ENCODE assay signal across 8 cellular contexts in genomic region chr16:72400257-72401078, GRCh38.
DNase-seq lines count a peak whose midpoint lies in the region; ATAC-seq and TF ChIP-seq lines count a peak whose summit lies in the region.

No MANE protein-coding gene starts in this region.

- intact Hi-C loops in heart left ventricle (cut with DNase I) = loop anchor here in 4 of 10 donors (5.0 to 10.0 kb wide), 2 partner anchors 1474 to 1477 kb away; no protein-coding TSS in a partner anchor
- intact Hi-C loops in cardiac septum (cut with DNase I) = no loop called here

- H3K4me3 Mint-ChIP-seq in immature natural killer cell = no peak overlapping the region

- H3K4me1 ChIP-seq in heart left ventricle = no peaks in the 10 kb centered on the region

- H3K9me3 Mint-ChIP-seq in immature natural killer cell = no peaks in the 10 kb centered on the region

- ATAC-seq in heart left ventricle = peak in 2 of 4 donors; percentile 34 to 60
- ATAC-seq in HG02884 (IDR thresholded peaks at IDR 0.05; ENCODE audit: unreplicated experiment) = peak; percentile 59
- ATAC-seq in GM19023 (IDR thresholded peaks at IDR 0.05; ENCODE audit: unreplicated experiment) = no peak

- no peaks in the 10 kb centered on the region for H3K9me3 ChIP-seq in heart left ventricle

- peak; percentile 43 to 73 (median 65) for TF ChIP-seq CTCF in heart left ventricle (IDR thresholded peaks at IDR 0.05)

- no peak overlapping the region for H3K27ac ChIP-seq in heart left ventricle

- no peaks in the 10 kb centered on the region for H3K36me3 Mint-ChIP-seq in immature natural killer cell

- no peak overlapping the region for H3K4me3 ChIP-seq in heart left ventricle

- H3K4me1 Mint-ChIP-seq in immature natural killer cell = no peaks in the 10 kb centered on the region

- TF ChIP-seq POLR2A in heart left ventricle (IDR thresholded peaks at IDR 0.05) = no peak

- H3K36me3 ChIP-seq in heart left ventricle = no peaks in the 10 kb centered on the region

- H3K27ac Mint-ChIP-seq in immature natural killer cell = no peak overlapping the region

- 34 to 40% (median 38%) methylated on average over 6 of the region's 6 CpGs for WGBS in heart left ventricle, 4 donors

- no peaks in the 10 kb centered on the region for H3K27me3 ChIP-seq in heart left ventricle

- no peaks in the 10 kb centered on the region for H3K27me3 Mint-ChIP-seq in immature natural killer cell (ENCODE audit: low read depth in 3 of 3)

- peak in 1 of 5 donors; percentile 19 for DNase-seq in heart left ventricle
- DNase-seq in cardiac septum (ENCODE audit: low spot score) = no peak
- DNase-seq in NCI-H748 treated with DMSO at 0.1 percent for 48 hours (lab: John Stamatoyannopoulos, UW) = peak; percentile 32
- DNase-seq in astrocyte of the hippocampus (ENCODE audit: low read depth, low spot score) = peak; percentile 77
- DNase-seq in immature natural killer cell = peak in 2 of 3 donors; percentile 0 to 2
- peak in 2 of 3 experiments; percentile 3 to 12 for DNase-seq in stimulated activated CD4-positive, alpha-beta T cell treated with anti-CD3 and anti-CD28 coated beads, TNF-alpha, amount 100 ng/mL, for 24 hours (ENCODE audit: low read depth in 3 of 3)
